Comparison of ENCODE assay signal across 19 cellular contexts in the genomic region with DNA sequence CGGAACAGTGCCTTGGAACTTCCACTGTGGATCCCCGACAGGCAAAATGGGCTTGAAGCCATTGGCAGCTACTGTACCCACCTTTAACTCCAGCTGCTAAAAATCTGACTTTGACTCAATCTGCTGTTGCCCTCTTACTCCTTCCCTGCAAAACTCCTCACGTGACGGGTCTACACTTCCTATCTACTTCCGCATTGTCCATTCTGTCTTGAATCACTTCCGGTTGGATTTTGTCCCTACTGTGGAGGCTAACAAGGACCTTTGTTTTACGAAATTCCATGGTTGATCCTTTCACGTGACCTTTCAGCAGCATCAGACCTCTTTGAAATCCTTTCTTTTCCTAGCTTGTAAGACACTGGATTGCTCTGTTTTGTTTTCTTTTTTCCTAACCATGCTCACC.
DNase-seq lines count a peak whose midpoint lies in the region; ATAC-seq, FAIRE-seq and TF ChIP-seq lines count a peak whose summit lies in the region.
"Had no signal": no experiment of that assay in that cellular context is flagged by ENCODE, and none has a peak within 500 bp of the region (broad histone marks: within the 10 kb centered on the region; RNA-seq: fewer than 3 reads in every experiment).

No MANE protein-coding gene starts in this region.

- TF ChIP-seq CTCF in MM.1S (IDR thresholded peaks at IDR 0.05; ENCODE audit: low read length) = no peak
- TF ChIP-seq CTCF in K562 (IDR thresholded peaks at IDR 0.05 in 2 of 3, conservative IDR thresholded peaks at IDR 0.05 in 1 of 3; ENCODE audit: insufficient read depth in 2 of 3, low read depth in 1 of 3, low read length in 3 of 3) = no peak
- TF ChIP-seq CTCF in pancreas (IDR thresholded peaks at IDR 0.05) = no peak

- H3K36me3 ChIP-seq in MM.1S (replicated peaks; ENCODE audit: insufficient read depth, low read length) = no peaks in the 10 kb centered on the region
- no peaks in the 10 kb centered on the region for H3K36me3 ChIP-seq in K562 (ENCODE audit: control insufficient read depth, insufficient read depth, low read length)
- no peaks in the 10 kb centered on the region for H3K36me3 ChIP-seq in pancreas

- POLR2A ChIA-PET in K562 (lab: Yijun Ruan, JAX) = interaction anchor here (0.5 kb wide), 1 partner anchor 19 kb away, joined by 3 read pairs; no protein-coding TSS in a partner anchor

- H3K27me3 ChIP-seq in MM.1S (replicated peaks; ENCODE audit: insufficient read depth, low read length) (no peaks in the 10 kb centered on the region), K562 (ENCODE audit: control insufficient read depth in 2 of 2, insufficient read depth in 2 of 2, low read length in 2 of 2) (no peaks in the 10 kb centered on the region), pancreas (no peaks in the 10 kb centered on the region)

- DNase-seq in COLO829 (ENCODE audit: low spot score) (peak; percentile 25), MM.1S (no peak), K562 (ENCODE audit: extremely low read depth in 1 of 4, low spot score in 3 of 4) (no peak), pancreas (no peak), SHP77 (lab: John Stamatoyannopoulos, UW) (no peak), NCI-H1436 treated with DMSO at 0.1 percent for 48 hours (lab: John Stamatoyannopoulos, UW) (no peak)
- DNase-seq: CD4-positive, CD25-positive, alpha-beta regulatory T cell; CD8-positive, alpha-beta T cell; DMS 273 treated with DMSO at 0.1 percent for 48 hours; DMS79; EL; GDM1; H9 had no signal

- no peaks in the 10 kb centered on the region for H4K20me1 ChIP-seq in MM.1S (ENCODE audit: insufficient read depth, low read length)
- peaks cover 3% of the 10 kb centered on the region; the same call in 1 of the 2 replicates for H4K20me1 ChIP-seq in K562 (replicated peaks; ENCODE audit: control insufficient read depth, insufficient read depth, low read length)

- WGBS in K562 (ENCODE audit: insufficient coverage, low coverage, missing lambda C conversion rate) = 0% methylated on average over 8 of the region's 8 CpGs
- 71 to 76% methylated on average over 8 of the region's 8 CpGs for WGBS in pancreas, 2 donors

- H3K4me3 ChIP-seq in MM.1S (ENCODE audit: low read length) (no peak overlapping the region), K562 (no peak overlapping the region), pancreas (no peak overlapping the region)
- H3K4me3 ChIP-seq: GM12878, GM23338 had no signal

- no peaks in the 10 kb centered on the region for H3K79me2 ChIP-seq in MM.1S (ENCODE audit: low read length)
- H3K79me2 ChIP-seq in K562 (ENCODE audit: control insufficient read depth, insufficient read depth, low read length) = no peaks in the 10 kb centered on the region

- no peak for TF ChIP-seq POLR2A in K562 (conservative IDR thresholded peaks at IDR 0.05)

- TF ChIP-seq RAD21 in K562 (CRISPR knock-in tag; conservative IDR thresholded peaks at IDR 0.05 in 1 of 2, IDR thresholded peaks at IDR 0.05 in 1 of 2) = no peak

- no peaks in the 10 kb centered on the region for H3K9me1 ChIP-seq in K562 (ENCODE audit: control insufficient read depth, insufficient read depth, low read length)

- ATAC-seq in K562 (no peak), pancreas (no peak)
- ATAC-seq: CD8-positive, alpha-beta T cell; GM12878; GM23338; HCT116 had no signal

- H3K4me2 ChIP-seq in MM.1S (ENCODE audit: low read depth, low read length) (peak overlapping the region; percentile 42), K562 (ENCODE audit: insufficient read depth, low read length) (no peak overlapping the region)
- H3K4me2 ChIP-seq: GM23338 had no signal

- TF ChIP-seq EP300 in K562 (IDR thresholded peaks at IDR 0.05; ENCODE audit: low read length) = no peak

- H3K4me1 ChIP-seq in MM.1S (ENCODE audit: low read length) = peaks cover 33% of the 10 kb centered on the region
- no peaks in the 10 kb centered on the region for H3K4me1 ChIP-seq in K562 (replicated peaks in 1 of 2; ENCODE audit: control insufficient read depth in 2 of 2, insufficient read depth in 2 of 2, low read length in 2 of 2)
- no peaks in the 10 kb centered on the region for H3K4me1 ChIP-seq in pancreas

- intact Hi-C loops in K562 (cut with micrococcal nuclease) = loop anchor here (5.0 to 10.0 kb wide), 2 partner anchors 1076 to 1134 kb away; no protein-coding TSS in a partner anchor
- intact Hi-C loops in pancreas (cut with DNase I) = loop anchor here in 1 of 3 donors (10.0 kb wide), 1 partner anchor 304 kb away; no protein-coding TSS in a partner anchor

- H3K9ac ChIP-seq in MM.1S (ENCODE audit: low read length) (no peak overlapping the region), K562 (ENCODE audit: insufficient read depth in 1 of 2, low read depth in 2 of 2, low read length in 2 of 2) (no peak overlapping the region)

- peak; percentile 54 for FAIRE-seq in K562 (lab: Jason Lieb, UNC)
- no peak for FAIRE-seq in pancreas (lab: Jason Lieb, UNC)
- FAIRE-seq: D721Med, GM12878, GM18507 had no signal

- H3K9me3 ChIP-seq in MM.1S (replicated peaks; ENCODE audit: insufficient read depth, low read length) (no peaks in the 10 kb centered on the region), K562 (replicated peaks; ENCODE audit: control insufficient read depth, insufficient read depth, low read depth, low read length) (no peaks in the 10 kb centered on the region), pancreas (no peaks in the 10 kb centered on the region)

- in situ Hi-C loops in K562 (cut with MboI) = loop anchor here (10.0 kb wide), 1 partner anchor 1076 kb away; no protein-coding TSS in a partner anchor

- peaks cover 24% of the 10 kb centered on the region for H3F3A ChIP-seq in MM.1S (ENCODE audit: insufficient read depth, low read length)

- H3K9me2 ChIP-seq in MM.1S (replicated peaks; ENCODE audit: insufficient read depth, low read length) = no peaks in the 10 kb centered on the region

- H3K27ac ChIP-seq in MM.1S (ENCODE audit: low read length) (peak overlapping the region; percentile 56; the same call in 1 of the 2 replicates), K562 (ENCODE audit: extremely low read depth, low read depth, low read length) (no peak overlapping the region), pancreas (no peak overlapping the region)
- H3K27ac ChIP-seq: C4-2B had no signal

- CTCF ChIA-PET in K562 (lab: Yijun Ruan, JAX; ENCODE audit: low intra/inter-chr PET ratio) = no interaction called here

- H2AFZ ChIP-seq in MM.1S (ENCODE audit: low read length) = no peak overlapping the region
- H2AFZ ChIP-seq in K562 (ENCODE audit: low read depth, low read length) = peak overlapping the region; percentile 52; the same call in 1 of the 2 replicates
- H2AFZ ChIP-seq: GM23338 had no signal

- BruUV-seq in K562 (replicated peaks; lab: Mats Ljungman, UMichigan) = no TSS peak

TF ChIP-seq in K562, 482 proteins besides CTCF, POLR2A, EP300 and RAD21 (continues in another document):
- TF ChIP-seq KLF10 (CRISPR knock-in tag; IDR thresholded peaks at IDR 0.05) = no peak
